Comparison of ENCODE assay signal across 9 cellular contexts in the genomic region with DNA sequence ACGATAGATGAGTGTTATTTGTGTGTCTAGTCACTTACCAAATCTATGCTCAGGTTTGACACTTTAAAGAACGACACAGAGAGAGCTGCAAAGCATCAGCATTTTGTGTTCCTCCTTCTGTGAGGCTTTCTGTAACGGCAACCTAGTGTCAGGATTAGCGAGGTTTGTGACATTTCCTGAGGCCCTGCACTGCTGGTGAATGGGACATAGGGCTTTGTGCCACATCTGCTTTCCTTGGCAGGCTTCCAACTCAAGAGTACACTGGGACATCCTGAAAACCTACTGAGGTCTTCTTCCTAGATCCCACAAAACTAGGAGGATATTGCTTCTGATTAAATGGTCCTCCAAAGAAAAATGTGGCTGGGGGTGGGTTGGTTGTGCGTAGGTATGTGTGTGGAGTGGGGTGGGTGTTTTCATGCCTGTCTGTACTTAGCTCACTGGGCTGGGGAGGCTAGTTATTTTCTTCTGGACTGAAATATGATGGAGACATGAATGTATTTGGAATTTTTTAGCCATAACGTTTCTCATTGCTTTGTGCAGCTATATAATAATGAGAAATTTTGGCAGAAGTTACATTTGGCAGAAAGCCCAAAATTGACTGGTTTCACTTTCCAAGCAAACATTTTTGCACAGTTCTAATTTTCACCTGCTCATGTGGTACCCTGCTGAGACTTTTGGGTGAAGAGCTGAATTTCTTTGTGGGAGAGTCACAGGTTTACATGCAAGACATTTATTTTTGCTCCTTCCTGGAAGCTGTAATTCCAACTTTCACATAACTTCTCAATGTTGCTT.
A peak's percentile ranks its signal among the peaks of the same experiment; 100 is the strongest.
DNase-seq lines count a peak whose midpoint lies in the region; ATAC-seq and TF ChIP-seq lines count a peak whose summit lies in the region.
"Had no signal": no experiment of that assay in that cellular context is flagged by ENCODE, and none has a peak within 500 bp of the region (broad histone marks: within the 10 kb centered on the region; RNA-seq: fewer than 3 reads in every experiment).

No MANE protein-coding gene starts in this region.

- no peak overlapping the region for H3K4me3 Mint-ChIP-seq in neural progenitor cell

- in situ Hi-C loops in G401 (cut with HindIII; ENCODE audit: low sequenced_read_pairs) (no loop called here), astrocyte of the spinal cord (cut with HindIII; ENCODE audit: low sequenced_read_pairs) (no loop called here)

- H3K79me2 ChIP-seq in neural progenitor cell (ENCODE audit: low read depth) (no peaks in the 10 kb centered on the region), smooth muscle cell (ENCODE audit: low read depth) (no peaks in the 10 kb centered on the region)

- H3F3A ChIP-seq in neural progenitor cell (ENCODE audit: low read depth) (no peaks in the 10 kb centered on the region), smooth muscle cell (ENCODE audit: low read depth) (no peaks in the 10 kb centered on the region)

- 67% methylated on average over 6 of the region's 6 CpGs for WGBS in smooth muscle cell (ENCODE audit: low lambda C conversion rate)

- H3K4me3 ChIP-seq in astrocyte of the spinal cord (ENCODE audit: low read depth, low read length): no peak overlapping the region
- H3K4me3 ChIP-seq in neural progenitor cell: no peak overlapping the region
- no peak overlapping the region for H3K4me3 ChIP-seq in smooth muscle cell

- no peaks in the 10 kb centered on the region for H3K27me3 ChIP-seq in neural progenitor cell
- no peaks in the 10 kb centered on the region for H3K27me3 ChIP-seq in smooth muscle cell (ENCODE audit: low read depth)

- no peaks in the 10 kb centered on the region for H4K20me1 ChIP-seq in neural progenitor cell (ENCODE audit: low read depth)
- H4K20me1 ChIP-seq in smooth muscle cell (ENCODE audit: low read depth): no peaks in the 10 kb centered on the region

- peaks cover 2% of the 10 kb centered on the region for H3K27me3 Mint-ChIP-seq in neural progenitor cell (ENCODE audit: insufficient read depth, low read depth)

- ATAC-seq in HG03039 (IDR thresholded peaks at IDR 0.05; ENCODE audit: unreplicated experiment): no peak

- no peak overlapping the region for H3K27ac Mint-ChIP-seq in neural progenitor cell

- no peak overlapping the region for H3K4me2 ChIP-seq in neural progenitor cell
- H3K4me2 ChIP-seq in smooth muscle cell: no peak overlapping the region

- H3K9ac ChIP-seq in neural progenitor cell (no peak overlapping the region), smooth muscle cell (ENCODE audit: low read depth) (no peak overlapping the region)

- H3K4me1 Mint-ChIP-seq in neural progenitor cell: peaks cover 17% of the 10 kb centered on the region

- no peaks in the 10 kb centered on the region for H3K36me3 Mint-ChIP-seq in neural progenitor cell

- H3K27ac ChIP-seq in neural progenitor cell: no peak overlapping the region
- no peak overlapping the region for H3K27ac ChIP-seq in smooth muscle cell (ENCODE audit: low read depth)

- H3K9me3 ChIP-seq in neural progenitor cell (ENCODE audit: low read depth) (no peaks in the 10 kb centered on the region), smooth muscle cell (replicated peaks; ENCODE audit: low read depth) (no peaks in the 10 kb centered on the region)

- H3K4me1 ChIP-seq in neural progenitor cell: no peaks in the 10 kb centered on the region
- no peaks in the 10 kb centered on the region for H3K4me1 ChIP-seq in smooth muscle cell (ENCODE audit: low read depth)

- H3K36me3 ChIP-seq in neural progenitor cell (no peaks in the 10 kb centered on the region), smooth muscle cell (ENCODE audit: low read depth) (no peaks in the 10 kb centered on the region)

- DNase-seq in G401 (ENCODE audit: low spot score) (peak; percentile 20), NCI-H2029 treated with DMSO at 0.1 percent for 48 hours (lab: John Stamatoyannopoulos, UW) (peak; percentile 47), astrocyte of the spinal cord (ENCODE audit: low read depth, low spot score) (peak; percentile 83), neural progenitor cell (ENCODE audit: low spot score) (peak; percentile 21), NCI-H1048 (lab: John Stamatoyannopoulos, UW) (no peak), smooth muscle cell (lab: John Stamatoyannopoulos, UW; ENCODE audit: unreplicated experiment) (no peak)
- DNase-seq in central memory CD4-positive, alpha-beta T cell: no peak
- DNase-seq: activated effector memory CD4-positive, alpha-beta T cell treated with Interleukin-2 at 50 U/mL for 16 hours had no signal

- TF ChIP-seq CTCF in astrocyte of the spinal cord (IDR thresholded peaks at IDR 0.05; ENCODE audit: low read depth, low read length) (no peak), neural progenitor cell (IDR thresholded peaks at IDR 0.05) (no peak), smooth muscle cell (IDR thresholded peaks at IDR 0.05; ENCODE audit: borderline replicate concordance, insufficient read depth, poor library complexity, severe bottlenecking) (no peak)

- no peaks in the 10 kb centered on the region for H3K9me3 Mint-ChIP-seq in neural progenitor cell

- H2AFZ ChIP-seq in neural progenitor cell (replicated peaks) (peak overlapping the region; percentile 77), smooth muscle cell (ENCODE audit: low read depth) (no peak overlapping the region)

Comparison
In these comparisons a context has a peak if more than half of its experiments do, and no peak if none do; other contexts are left out.
1. DNase-seq: peak in G401 (single experiment), NCI-H2029 treated with DMSO at 0.1 percent for 48 hours (single experiment), astrocyte of the spinal cord (single experiment) and neural progenitor cell (single experiment); none in NCI-H1048 (single experiment), central memory CD4-positive, alpha-beta T cell (single experiment) and smooth muscle cell (single experiment).